In the genomic region with DNA sequence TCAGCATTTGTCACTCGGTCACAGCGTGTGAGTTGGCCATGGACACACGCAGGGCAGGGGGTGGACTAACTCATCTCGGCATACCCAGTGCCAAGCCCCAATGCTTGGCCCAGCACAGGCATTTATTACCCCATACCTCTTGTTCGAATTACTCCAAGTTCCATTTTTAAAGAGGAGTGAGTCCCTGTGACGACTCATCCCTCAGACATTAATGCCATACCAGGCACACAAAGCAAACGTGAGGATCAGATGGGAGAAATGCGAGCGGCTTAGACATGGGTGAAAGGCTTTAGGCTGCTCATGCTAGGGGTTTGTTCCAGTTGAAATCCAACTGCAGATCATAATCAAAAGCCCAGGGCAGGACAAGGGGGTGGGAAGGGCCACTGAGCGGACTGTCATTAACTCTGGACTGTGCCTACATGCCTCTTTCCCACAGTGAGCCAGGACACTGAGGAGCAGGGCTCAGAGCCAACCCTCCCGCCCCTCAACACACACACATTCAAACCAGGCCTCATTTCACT, we compare ENCODE assay signal across 17 cellular contexts.
A peak's percentile ranks its signal among the peaks of the same experiment; 100 is the strongest.
DNase-seq lines count a peak whose midpoint lies in the region; FAIRE-seq and TF ChIP-seq lines count a peak whose summit lies in the region.
"Had no signal": no experiment of that assay in that cellular context is flagged by ENCODE, and none has a peak within 500 bp of the region (broad histone marks: within the 10 kb centered on the region; RNA-seq: fewer than 3 reads in every experiment).

No MANE protein-coding gene starts in this region.

- peaks cover 25% of the 10 kb centered on the region for H3K4me1 Mint-ChIP-seq in astrocyte (ENCODE audit: low read depth, unreplicated experiment)
- H3K4me1 Mint-ChIP-seq: CD14-positive monocyte; IgD-negative memory B cell; naive thymus-derived CD8-positive, alpha-beta T cell had no signal

- no peak overlapping the region for H3K56ac ChIP-seq in mesendoderm (ENCODE audit: low read length)

- peaks cover 6% of the 10 kb centered on the region for H3K27me3 Mint-ChIP-seq in astrocyte (ENCODE audit: low read depth, unreplicated experiment)
- H3K27me3 Mint-ChIP-seq: dendritic cell treated with granulocyte-macrophage colony-stimulating factor and Interleukin-4, amounts not matched to agents 40 ng/mL and 50 ng/mL, for 4 days; naive thymus-derived CD8-positive, alpha-beta T cell had no signal

- H3K9me2 ChIP-seq in Karpas-422 (replicated peaks; ENCODE audit: insufficient read depth, low read length) = no peaks in the 10 kb centered on the region

- H3K79me1 ChIP-seq in mesendoderm (ENCODE audit: low read length) = no peaks in the 10 kb centered on the region

- no peak overlapping the region for H3K18ac ChIP-seq in mesendoderm (ENCODE audit: low read length)

- no peaks in the 10 kb centered on the region for H3K36me3 Mint-ChIP-seq in astrocyte (ENCODE audit: low read depth, unreplicated experiment)
- H3K36me3 Mint-ChIP-seq: CD14-positive monocyte; IgD-negative memory B cell; naive thymus-derived CD8-positive, alpha-beta T cell had no signal

- DNase-seq in BJ (ENCODE audit: low read depth) = peak; percentile 30
- peak; percentile 29 for DNase-seq in HCEC 1CT
- peak; percentile 31 for DNase-seq in astrocyte (ENCODE audit: low read depth)
- peak; percentile 16 for DNase-seq in mesendoderm
- DNase-seq in Karpas-422 = no peak
- no peak for DNase-seq in NCI-H2171 treated with DMSO at 0.1 percent for 48 hours (lab: John Stamatoyannopoulos, UW)
- no peak for DNase-seq in GM19240 (ENCODE audit: insufficient read length, low spot score)
- no peak for DNase-seq in NCI-H82 treated with DMSO at 0.1 percent for 48 hours (lab: John Stamatoyannopoulos, UW; ENCODE audit: unreplicated experiment)
- DNase-seq: activated T-cell treated with anti-CD3 and anti-CD28 coated beads, Interleukin-2, amount 50 U/mL, for 4 hours; amygdala; naive thymus-derived CD8-positive, alpha-beta T cell; NCI-H1694 treated with DMSO at 0.1 percent for 48 hours; T-helper 1 cell had no signal

- H2BK15ac ChIP-seq in mesendoderm (replicated peaks; ENCODE audit: low read depth) = no peak overlapping the region

- no peaks in the 10 kb centered on the region for H3K27me3 ChIP-seq in BJ (ENCODE audit: control insufficient read depth, insufficient read depth, low read length)
- H3K27me3 ChIP-seq in astrocyte (ENCODE audit: insufficient read depth, low read length) = no peaks in the 10 kb centered on the region
- no peaks in the 10 kb centered on the region for H3K27me3 ChIP-seq in mesendoderm (ENCODE audit: insufficient read depth, low read length, poor library complexity)
- no peaks in the 10 kb centered on the region; the same call in 1 of the 2 replicates for H3K27me3 ChIP-seq in Karpas-422 (ENCODE audit: low read length)

- FAIRE-seq in astrocyte (lab: Jason Lieb, UNC) = no peak
- FAIRE-seq: frontal cortex had no signal

- H3K4me3 ChIP-seq in BJ (ENCODE audit: low read depth, low read length) = no peak overlapping the region
- no peak overlapping the region for H3K4me3 ChIP-seq in astrocyte (ENCODE audit: insufficient read depth, low read depth, low read length)
- no peak overlapping the region for H3K4me3 ChIP-seq in mesendoderm (ENCODE audit: low read length)
- no peak overlapping the region for H3K4me3 ChIP-seq in Karpas-422 (ENCODE audit: low read length)

- no peak overlapping the region for H2BK120ac ChIP-seq in mesendoderm (ENCODE audit: low read depth, low read length)

- POLR2A ChIA-PET in BJ (lab: Charles Lee) = interaction anchor here (0.6 kb wide), 1 partner anchor 201 kb away, joined by 3 read pairs; no protein-coding TSS in a partner anchor

- H4K5ac ChIP-seq in mesendoderm (ENCODE audit: low read length) = no peak overlapping the region

- H3K27ac ChIP-seq in astrocyte (ENCODE audit: low read depth, low read length) (no peak overlapping the region), mesendoderm (ENCODE audit: low read depth, low read length) (no peak overlapping the region), Karpas-422 (ENCODE audit: low read length) (no peak overlapping the region)

- H3K27ac Mint-ChIP-seq in astrocyte (ENCODE audit: unreplicated experiment) = peak overlapping the region; percentile 70
- H3K27ac Mint-ChIP-seq: CD14-positive monocyte; dendritic cell treated with granulocyte-macrophage colony-stimulating factor and Interleukin-4, amounts not matched to agents 40 ng/mL and 50 ng/mL, for 4 days; IgD-negative memory B cell; naive thymus-derived CD8-positive, alpha-beta T cell had no signal

- H3K4me3 Mint-ChIP-seq in astrocyte (ENCODE audit: unreplicated experiment) = no peak overlapping the region
- H3K4me3 Mint-ChIP-seq: activated T-cell treated with anti-CD3 and anti-CD28 coated beads, Interleukin-2, amount 50 U/mL, for 4 hours; CD14-positive monocyte; dendritic cell treated with granulocyte-macrophage colony-stimulating factor and Interleukin-4, amounts not matched to agents 40 ng/mL and 50 ng/mL, for 4 days; IgD-negative memory B cell; naive thymus-derived CD8-positive, alpha-beta T cell had no signal

- H3K4me1 ChIP-seq in astrocyte (ENCODE audit: insufficient read depth, low read length) (peaks cover 6% of the 10 kb centered on the region), mesendoderm (ENCODE audit: control insufficient read depth, low read depth, low read length) (no peaks in the 10 kb centered on the region), Karpas-422 (ENCODE audit: low read length) (no peaks in the 10 kb centered on the region)

- no peak overlapping the region for H4K8ac ChIP-seq in mesendoderm (ENCODE audit: low read depth, low read length)

- H3K4me2 ChIP-seq in astrocyte (ENCODE audit: low read length) (no peak overlapping the region), mesendoderm (ENCODE audit: low read length) (no peak overlapping the region), Karpas-422 (ENCODE audit: low read depth, low read length, poor library complexity, severe bottlenecking) (no peak overlapping the region)

- no peak overlapping the region for H3K23ac ChIP-seq in mesendoderm (ENCODE audit: low read length)

- H2AK5ac ChIP-seq in mesendoderm (ENCODE audit: low read length) = no peak overlapping the region

- no peaks in the 10 kb centered on the region for H3K9me3 ChIP-seq in astrocyte (ENCODE audit: insufficient read depth, low read depth, low read length)
- H3K9me3 ChIP-seq in Karpas-422 (ENCODE audit: low read length) = no peaks in the 10 kb centered on the region

- H3K9ac ChIP-seq in astrocyte (ENCODE audit: low read length) (no peak overlapping the region), mesendoderm (ENCODE audit: low read length) (no peak overlapping the region), Karpas-422 (ENCODE audit: low read length) (no peak overlapping the region)

- no CpG with 5 or more reads among the region's 11 CpGs for WGBS in mesendoderm (ENCODE audit: extremely low coverage, insufficient coverage, low lambda C conversion rate)

- TF ChIP-seq CTCF in BJ (IDR thresholded peaks at IDR 0.05; ENCODE audit: insufficient read depth, low read depth, low read length) (no peak), astrocyte (IDR thresholded peaks at IDR 0.05; ENCODE audit: insufficient read depth, low read depth, low read length) (no peak)

- H2AFZ ChIP-seq in astrocyte (ENCODE audit: low read depth, low read length) (no peak overlapping the region), Karpas-422 (ENCODE audit: low read length) (no peak overlapping the region)

- no peaks in the 10 kb centered on the region for H4K20me1 ChIP-seq in astrocyte (ENCODE audit: insufficient read depth, low read length)
- H4K20me1 ChIP-seq in Karpas-422 (ENCODE audit: insufficient read depth, low read depth, low read length) = no peaks in the 10 kb centered on the region

- H3K36me3 ChIP-seq in BJ (ENCODE audit: control insufficient read depth, insufficient read depth, low read length) (no peaks in the 10 kb centered on the region), astrocyte (ENCODE audit: insufficient read depth, low read length) (no peaks in the 10 kb centered on the region), mesendoderm (ENCODE audit: control insufficient read depth, insufficient read depth, low read length) (no peaks in the 10 kb centered on the region), Karpas-422 (ENCODE audit: insufficient read depth, low read length) (no peaks in the 10 kb centered on the region)

- H3K79me2 ChIP-seq in astrocyte (ENCODE audit: insufficient read depth, low read length) = no peaks in the 10 kb centered on the region
- H3K79me2 ChIP-seq in mesendoderm (ENCODE audit: control insufficient read depth, insufficient read depth, low read length) = no peaks in the 10 kb centered on the region
- H3K79me2 ChIP-seq in Karpas-422 (ENCODE audit: low read length) = no peaks in the 10 kb centered on the region

- H2BK5ac ChIP-seq in mesendoderm (ENCODE audit: low read length) = no peak overlapping the region

- CTCF ChIA-PET in BJ (lab: Yijun Ruan, JAX) = interaction anchor here (0.7 to 2.0 kb wide), 5 partner anchors 9 to 181 kb away, joined by 3 to 8 read pairs (median 4); no protein-coding TSS in a partner anchor

- no peak overlapping the region for H3K4ac ChIP-seq in mesendoderm (ENCODE audit: low read depth, low read length)

- H3K9me3 Mint-ChIP-seq in astrocyte (ENCODE audit: unreplicated experiment) = no peaks in the 10 kb centered on the region
- H3K9me3 Mint-ChIP-seq: activated T-cell treated with anti-CD3 and anti-CD28 coated beads, Interleukin-2, amount 50 U/mL, for 4 hours; dendritic cell treated with granulocyte-macrophage colony-stimulating factor and Interleukin-4, amounts not matched to agents 40 ng/mL and 50 ng/mL, for 4 days; naive thymus-derived CD8-positive, alpha-beta T cell had no signal

Comparison
In these comparisons a context has a peak if more than half of its experiments do, and no peak if none do; other contexts are left out.
1. DNase-seq: peak in BJ (single experiment), HCEC 1CT (single experiment), astrocyte (single experiment) and mesendoderm (single experiment); none in Karpas-422 (single experiment), NCI-H2171 treated with DMSO at 0.1 percent for 48 hours (single experiment), GM19240 (single experiment) and NCI-H82 treated with DMSO at 0.1 percent for 48 hours (single experiment).